Comparison of ENCODE assay signal across 8 cellular contexts in the genomic region with DNA sequence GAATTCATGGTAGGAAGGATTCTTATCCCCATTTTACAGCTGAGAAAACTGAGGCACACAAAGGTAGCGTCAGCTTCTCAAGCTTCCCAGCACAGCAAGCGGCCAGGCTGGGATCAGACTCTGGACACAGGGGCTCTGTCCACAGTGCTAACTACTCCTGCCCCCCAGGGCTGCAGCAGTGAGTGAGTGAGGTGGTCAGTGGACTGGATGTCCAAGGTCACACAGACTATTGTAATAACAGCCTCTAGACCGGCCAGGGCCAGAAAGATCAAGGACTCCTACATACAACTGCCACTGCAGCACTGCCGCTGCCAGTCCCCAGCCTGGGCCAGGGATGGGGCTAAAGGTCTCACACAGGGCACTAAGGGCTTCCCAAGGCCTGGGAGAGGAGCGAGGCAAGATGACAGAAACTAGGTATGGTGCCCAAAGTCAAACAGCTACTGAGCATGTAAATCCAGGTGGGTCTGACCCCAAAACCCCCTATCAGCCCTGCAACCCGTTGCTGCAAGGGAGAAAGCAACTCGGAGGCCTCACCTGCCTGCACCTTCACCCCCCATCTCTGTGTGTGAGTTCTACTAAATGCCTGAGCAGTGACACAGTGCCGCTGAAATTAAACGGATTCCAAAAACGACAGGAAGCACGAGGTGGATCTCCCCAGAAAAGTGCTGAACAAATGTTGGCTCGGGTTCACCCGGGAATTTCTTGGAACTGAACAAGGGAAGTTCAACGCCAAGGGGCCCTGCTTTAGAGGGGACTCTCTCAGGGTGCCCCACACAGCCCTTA.
A peak's percentile ranks its signal among the peaks of the same experiment; 100 is the strongest.
DNase-seq lines count a peak whose midpoint lies in the region; ATAC-seq and TF ChIP-seq lines count a peak whose summit lies in the region.

No MANE protein-coding gene starts in this region.

- ATAC-seq in omental fat pad (ENCODE audit: low FRiP score): no peak

- peak overlapping the region; percentile 95 for H3K4me2 ChIP-seq in DOHH2 (ENCODE audit: low read length)

- H3K4me1 ChIP-seq in DOHH2 (ENCODE audit: control insufficient read depth, low read length) (peaks cover 60% of the 10 kb centered on the region), Peyer's patch (peaks cover 10 to 40% (median 17%) of the 10 kb centered on the region in 4 donors)

- peaks cover 17% of the 10 kb centered on the region for H4K20me1 ChIP-seq in DOHH2 (ENCODE audit: control insufficient read depth, insufficient read depth, low read depth, low read length)

- H3K79me2 ChIP-seq in DOHH2 (ENCODE audit: control insufficient read depth, low read length): peaks cover 78% of the 10 kb centered on the region

- DNase-seq in Peyer's patch (no peak), foreskin fibroblast (peak; percentile 30 to 73), retina (peak; percentile 28), omental fat pad (ENCODE audit: low spot score) (no peak), NCI-H1436 (lab: John Stamatoyannopoulos, UW) (no peak), hippocampal formation (lab: John Stamatoyannopoulos, UW) (no peak)
- DNase-seq in activated CD4-positive, CD25-positive, alpha-beta regulatory T cell treated with anti-CD3 and anti-CD28 coated beads, Interleukin-2, amount 50 U/mL, for 72 hours: no peak

- H3K9me3 ChIP-seq in DOHH2 (ENCODE audit: control insufficient read depth, insufficient read depth, low read length) (no peaks in the 10 kb centered on the region), Peyer's patch (no peaks in the 10 kb centered on the region)

- H3K4me3 ChIP-seq in DOHH2 (ENCODE audit: low read length): peak overlapping the region; percentile 94
- peak overlapping the region in 2 of 4 donors; percentile 75 to 99 for H3K4me3 ChIP-seq in Peyer's patch
- peak overlapping the region; percentile 60 to 72 for H3K4me3 ChIP-seq in foreskin fibroblast (ENCODE audit: low read depth in 1 of 2, low read length in 2 of 2)

- H3K27me3 ChIP-seq in DOHH2 (ENCODE audit: control insufficient read depth, low read length): no peaks in the 10 kb centered on the region
- H3K27me3 ChIP-seq in Peyer's patch: no peaks in the 10 kb centered on the region

- no peak for TF ChIP-seq POLR2A in Peyer's patch (IDR thresholded peaks at IDR 0.05)

- TF ChIP-seq CTCF in DOHH2 (IDR thresholded peaks at IDR 0.05; ENCODE audit: low read depth, low read length, poor library complexity, severe bottlenecking) (no peak), Peyer's patch (IDR thresholded peaks at IDR 0.05) (no peak), foreskin fibroblast (IDR thresholded peaks at IDR 0.05; ENCODE audit: low read depth, low read length) (no peak), omental fat pad (IDR thresholded peaks at IDR 0.05) (no peak)

- H3K27ac ChIP-seq in DOHH2 (ENCODE audit: low read depth, low read length) (no peak overlapping the region), Peyer's patch (peak overlapping the region; percentile 38 to 95 (median 79))

- peaks cover 3% of the 10 kb centered on the region; the same call in 1 of the 2 replicates for H3K36me3 ChIP-seq in DOHH2 (ENCODE audit: control insufficient read depth, low read length)
- no peaks in the 10 kb centered on the region for H3K36me3 ChIP-seq in Peyer's patch

- H3K9me2 ChIP-seq in DOHH2 (replicated peaks; ENCODE audit: control insufficient read depth, low read length): no peaks in the 10 kb centered on the region

- no peaks in the 10 kb centered on the region for H3F3A ChIP-seq in DOHH2 (ENCODE audit: control insufficient read depth, insufficient read depth)

Comparison
In these comparisons a context has a peak if more than half of its experiments do, and no peak if none do; other contexts are left out.
1. DNase-seq: peak in foreskin fibroblast (2 of 2) and retina (single experiment); none in Peyer's patch (0 of 3), omental fat pad (single experiment), NCI-H1436 (single experiment), activated CD4-positive, CD25-positive, alpha-beta regulatory T cell treated with anti-CD3 and anti-CD28 coated beads, Interleukin-2, amount 50 U/mL, for 72 hours (single experiment) and hippocampal formation (0 of 2).